21 cellular contexts compared by ENCODE assay signal in the genomic region with DNA sequence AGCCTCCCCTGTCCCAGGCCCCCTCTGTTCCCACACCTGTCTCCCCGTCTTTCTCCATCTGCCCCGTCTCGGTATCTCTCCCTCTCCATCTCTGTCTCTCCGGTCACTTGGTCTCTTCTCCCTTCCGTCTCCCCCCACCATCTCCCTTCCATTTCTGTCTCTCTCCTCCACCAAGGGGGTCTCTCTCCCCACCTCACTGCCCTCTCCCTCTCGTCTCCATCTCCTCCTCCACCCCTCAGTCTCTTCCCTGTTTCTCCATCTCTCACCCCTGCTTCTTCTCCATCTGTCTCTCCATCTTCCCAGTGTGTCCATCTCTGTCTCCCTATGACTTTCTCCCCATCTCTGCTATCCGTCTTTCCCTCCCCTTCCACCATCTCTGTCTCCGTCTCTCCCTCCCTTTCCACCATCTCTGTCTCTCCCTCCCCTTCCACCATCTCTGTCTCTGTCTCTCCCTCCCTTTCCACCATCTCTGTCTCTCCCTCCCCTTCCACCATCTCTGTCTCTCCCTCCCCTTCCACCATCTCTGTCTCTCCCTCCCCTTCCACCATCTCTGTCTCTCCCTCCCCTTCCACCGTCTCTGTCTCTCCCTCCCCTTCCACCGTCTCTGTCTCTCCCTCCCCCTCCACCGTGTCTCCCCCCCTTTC. TPM values are rescaled to one million over a fixed set of nuclear protein-coding genes. Genes with fewer than 3 reads are reported as not detected.
DNase-seq lines count a peak whose midpoint lies in the region; ATAC-seq, FAIRE-seq and TF ChIP-seq lines count a peak whose summit lies in the region.
"Had no signal": no experiment of that assay in that cellular context is flagged by ENCODE, and none has a peak within 500 bp of the region (broad histone marks: within the 10 kb centered on the region; RNA-seq: fewer than 3 reads in every experiment).

No MANE protein-coding gene starts in this region.

- FAIRE-seq in H1 (lab: Jason Lieb, UNC): no peak

- intact Hi-C loops in CD4-positive, alpha-beta T cell (cut with DNase I, micrococcal nuclease): no loop called here
- intact Hi-C loops in Right ventricle myocardium superior (cut with DNase I): no loop called here

- H3K27ac Mint-ChIP-seq in CD4-positive, alpha-beta T cell: no peak overlapping the region
- H3K27ac Mint-ChIP-seq in GM23338: no peak overlapping the region
- H3K27ac Mint-ChIP-seq in naive thymus-derived CD8-positive, alpha-beta T cell: peak overlapping the region in 5 of 10 donors; percentile 2 to 92 (median 55)
- H3K27ac Mint-ChIP-seq: IgD-negative memory B cell had no signal

- no peaks in the 10 kb centered on the region for H3K36me3 ChIP-seq in GM23338 (ENCODE audit: insufficient read depth)
- H3K36me3 ChIP-seq in H1 (ENCODE audit: control insufficient read depth in 2 of 4, insufficient read depth in 4 of 4, low read length in 3 of 4): no peaks in the 10 kb centered on the region
- H3K36me3 ChIP-seq: BLaER1 treated with 17β-estradiol and CSF1 and Interleukin-3, amounts not matched to agents 10 nM and 100 nM; HAP-1 had no signal

- H3K79me2 ChIP-seq in GM23338 (replicated peaks; ENCODE audit: insufficient read depth): no peaks in the 10 kb centered on the region
- H3K79me2 ChIP-seq in H1 (ENCODE audit: control insufficient read depth in 1 of 2, insufficient read depth in 2 of 2, low read length in 2 of 2): no peaks in the 10 kb centered on the region

- no peak overlapping the region for H3K14ac ChIP-seq in H1 (ENCODE audit: insufficient read length)

- peaks cover 44% of the 10 kb centered on the region for H3K27me3 ChIP-seq in CD4-positive, alpha-beta T cell (ENCODE audit: control insufficient read depth, insufficient read depth, low read length)
- peaks cover 100% of the 10 kb centered on the region for H3K27me3 ChIP-seq in GM23338 (ENCODE audit: insufficient read depth)
- H3K27me3 ChIP-seq in H1 (replicated peaks in 1 of 4; ENCODE audit: control insufficient read depth in 3 of 4, extremely low read depth in 1 of 4, insufficient read depth in 3 of 4, low read length in 3 of 4): peaks cover 57 to 97% (median 94%) of the 10 kb centered on the region in 4 experiments

- H3K4me2 ChIP-seq in GM23338 (peak overlapping the region; percentile 73; the same call in 1 of the 2 replicates), H1 (ENCODE audit: insufficient read depth in 1 of 2, low read depth in 2 of 2, low read length in 2 of 2) (peak overlapping the region; percentile 54 to 87; a peak in 1 of 4 replicates)

- no peak for TF ChIP-seq EP300 in H1 (IDR thresholded peaks at IDR 0.05; ENCODE audit: borderline replicate concordance in 1 of 2, low read depth in 2 of 2, low read length in 2 of 2)

- CTCF ChIA-PET in CD4-positive, alpha-beta T cell (lab: Charles Lee): no interaction called here
- CTCF ChIA-PET in H1 (lab: Charles Lee; ENCODE audit: partially characterized antibody): no interaction called here

- no peak overlapping the region for H2BK15ac ChIP-seq in H1 (ENCODE audit: low read length)

- H3K9me3 Mint-ChIP-seq in CD4-positive, alpha-beta T cell: no peaks in the 10 kb centered on the region
- 0 out of 3 replicates have a peak, but pooled peaks cover 3% of the 10 kb centered on the region for H3K9me3 Mint-ChIP-seq in GM23338
- H3K9me3 Mint-ChIP-seq in naive thymus-derived CD8-positive, alpha-beta T cell: no peaks in the 10 kb centered on the region
- H3K9me3 Mint-ChIP-seq: IgD-negative memory B cell had no signal

- H3K9ac ChIP-seq in H1 (replicated peaks in 1 of 4; ENCODE audit: extremely low read depth in 1 of 4, low read depth in 3 of 4, low read length in 3 of 4): no peak overlapping the region

- TF ChIP-seq POLR2A in H1 (IDR thresholded peaks at IDR 0.05; ENCODE audit: control extremely low read depth in 1 of 2, low read depth in 2 of 2, low read length in 2 of 2): no peak

- 0 out of 2 replicates have a peak overlapping the region, but pooled peaks have one; percentile 53 for H2AK5ac ChIP-seq in H1 (ENCODE audit: low read depth, low read length)

- no peak for DNase-seq in CD4-positive, alpha-beta T cell
- DNase-seq in GM23338 (ENCODE audit: low spot score) (no peak), H1 (ENCODE audit: low read depth in 1 of 2, low spot score in 2 of 2) (no peak), NCI-H128 (lab: John Stamatoyannopoulos, UW; ENCODE audit: unreplicated experiment) (no peak), Right ventricle myocardium superior (no peak)
- no peak for DNase-seq in naive thymus-derived CD8-positive, alpha-beta T cell
- DNase-seq: DMS79 treated with DMSO at 0.1 percent for 48 hours, MM.1S, NCI-H1092 treated with DMSO at 0.1 percent for 48 hours, NCI-H510A, NCI-H82, SHP77 treated with DMSO at 0.1 percent for 48 hours had no signal

- no peaks in the 10 kb centered on the region for H3K36me3 Mint-ChIP-seq in CD4-positive, alpha-beta T cell (ENCODE audit: low read depth)
- no peaks in the 10 kb centered on the region; the same call in 2 of the 3 replicates for H3K36me3 Mint-ChIP-seq in GM23338 (ENCODE audit: low read depth)
- H3K36me3 Mint-ChIP-seq in naive thymus-derived CD8-positive, alpha-beta T cell: no peaks in the 10 kb centered on the region
- H3K36me3 Mint-ChIP-seq: IgD-negative memory B cell had no signal

- H3K23ac ChIP-seq in H1 (ENCODE audit: insufficient read length): no peak overlapping the region

- no peak overlapping the region for H4K91ac ChIP-seq in H1 (replicated peaks; ENCODE audit: insufficient read length, low read length)

- H3K9me3 ChIP-seq in CD4-positive, alpha-beta T cell (ENCODE audit: control insufficient read depth, low read length): no peaks in the 10 kb centered on the region
- no peaks in the 10 kb centered on the region for H3K9me3 ChIP-seq in H1 (ENCODE audit: insufficient read depth in 2 of 2, low read depth in 1 of 2, low read length in 1 of 2)
- H3K9me3 ChIP-seq: BLaER1 treated with 17β-estradiol and CSF1 and Interleukin-3, amounts not matched to agents 10 nM and 100 nM; HAP-1 had no signal

- H3K4ac ChIP-seq in H1 (replicated peaks; ENCODE audit: insufficient read length, low read depth, low read length): no peak overlapping the region

- H3K23me2 ChIP-seq in H1 (ENCODE audit: low read depth, low read length): peaks cover 20% of the 10 kb centered on the region

- peaks cover 37% of the 10 kb centered on the region for H3K4me1 Mint-ChIP-seq in CD4-positive, alpha-beta T cell (ENCODE audit: low read depth)
- H3K4me1 Mint-ChIP-seq in GM23338: peaks cover 9% of the 10 kb centered on the region
- peaks cover 30 to 49% (median 38%) of the 10 kb centered on the region in 4 donors for H3K4me1 Mint-ChIP-seq in naive thymus-derived CD8-positive, alpha-beta T cell

- no peak overlapping the region for H2BK5ac ChIP-seq in H1 (ENCODE audit: low read depth, low read length)

- H3K4me1 ChIP-seq in GM23338 (ENCODE audit: insufficient read depth): peaks cover 5% of the 10 kb centered on the region; the same call in 1 of the 2 replicates
- peaks cover 0 to 23% (median 5%) of the 10 kb centered on the region in 4 experiments; a peak in 5 of 7 replicates for H3K4me1 ChIP-seq in H1 (replicated peaks in 1 of 4; ENCODE audit: control insufficient read depth in 3 of 4, insufficient read depth in 4 of 4, low read length in 3 of 4)
- H3K4me1 ChIP-seq: HAP-1 had no signal

- H2AFZ ChIP-seq in GM23338 (no peak overlapping the region), H1 (ENCODE audit: low read length) (no peak overlapping the region)

- H3K4me3 ChIP-seq in GM23338 (no peak overlapping the region), H1 (ENCODE audit: extremely low read depth in 1 of 4, insufficient read depth in 2 of 4, low read depth in 3 of 4, low read length in 4 of 4) (no peak overlapping the region)
- H3K4me3 ChIP-seq: HAP-1 had no signal

- 15% methylated on average over 7 of the region's 11 CpGs; no CpG with 5 or more reads in 1 of the 2 experiments for WGBS in H1 (ENCODE audit: extremely low coverage in 1 of 2, insufficient coverage in 1 of 2, insufficient read length in 1 of 2, insufficient replicate concordance in 2 of 2, low coverage in 1 of 2, low lambda C conversion rate in 2 of 2, missing lambda C conversion rate in 1 of 2), 2 experiments

- peak overlapping the region; percentile 35 for H3K4me3 Mint-ChIP-seq in CD4-positive, alpha-beta T cell
- H3K4me3 Mint-ChIP-seq in GM23338: peak overlapping the region; percentile 19; the same call in 2 of the 3 replicates
- peak overlapping the region in 9 of 10 donors; percentile 36 to 86 (median 60) for H3K4me3 Mint-ChIP-seq in naive thymus-derived CD8-positive, alpha-beta T cell

- no peaks in the 10 kb centered on the region; the same call in 1 of the 2 replicates for H4K20me1 ChIP-seq in GM23338 (replicated peaks; ENCODE audit: insufficient read depth)
- peaks cover 9 to 47% of the 10 kb centered on the region in 2 experiments for H4K20me1 ChIP-seq in H1 (replicated peaks in 1 of 2; ENCODE audit: control insufficient read depth in 1 of 2, insufficient read depth in 2 of 2, low read length in 2 of 2)

- 0 out of 2 replicates have a peak, but pooled peaks cover 3% of the 10 kb centered on the region for H3F3A ChIP-seq in GM23338 (replicated peaks; ENCODE audit: low read depth)

- no peak for TF ChIP-seq RAD21 in H1 (IDR thresholded peaks at IDR 0.05 in 1 of 2, conservative IDR thresholded peaks at IDR 0.05 in 1 of 2; ENCODE audit: low read depth in 2 of 2, low read length in 2 of 2)

- H4K5ac ChIP-seq in H1 (ENCODE audit: insufficient read length, low read depth, low read length): no peak overlapping the region

- no peak for TF ChIP-seq CTCF in CD4-positive, alpha-beta T cell (IDR thresholded peaks at IDR 0.05)
- TF ChIP-seq CTCF in GM23338 (conservative IDR thresholded peaks at IDR 0.05; ENCODE audit: low read depth in 2 of 2) (no peak), H1 (IDR thresholded peaks at IDR 0.05; ENCODE audit: control extremely low read depth in 1 of 3, insufficient read depth in 1 of 3, low read depth in 1 of 3, low read length in 3 of 3) (no peak)

- H3K27me3 Mint-ChIP-seq in CD4-positive, alpha-beta T cell: peaks cover 10% of the 10 kb centered on the region
- peaks cover 51% of the 10 kb centered on the region for H3K27me3 Mint-ChIP-seq in GM23338 (ENCODE audit: insufficient read depth, low read depth, poor library complexity)
- peaks cover 0 to 3% (median 0%) of the 10 kb centered on the region in 5 donors for H3K27me3 Mint-ChIP-seq in naive thymus-derived CD8-positive, alpha-beta T cell

- POLR2A ChIA-PET in CD4-positive, alpha-beta T cell (lab: Charles Lee): no interaction called here
- POLR2A ChIA-PET in H1 (lab: Charles Lee; ENCODE audit: partially characterized antibody): no interaction called here
- POLR2A ChIA-PET in naive thymus-derived CD8-positive, alpha-beta T cell (lab: Charles Lee): no interaction called here

- H3K56ac ChIP-seq in H1 (replicated peaks; ENCODE audit: insufficient read length, low read depth, low read length): no peak overlapping the region

- peaks cover 2% of the 10 kb centered on the region for H3K79me1 ChIP-seq in H1 (ENCODE audit: low read depth, low read length)

- no peak overlapping the region for H4K8ac ChIP-seq in H1 (ENCODE audit: extremely low read depth, insufficient read depth, low read length)

- ATAC-seq in CD4-positive, alpha-beta T cell (ENCODE audit: poor library complexity): no peak
- ATAC-seq in GM23338 (no peak), GM19467 (IDR thresholded peaks at IDR 0.05; ENCODE audit: unreplicated experiment) (no peak), HG03521 (IDR thresholded peaks at IDR 0.05; ENCODE audit: unreplicated experiment) (no peak), Right ventricle myocardium superior (ENCODE audit: poor library complexity) (no peak)
- ATAC-seq in naive thymus-derived CD8-positive, alpha-beta T cell: no peak
- ATAC-seq: SK-N-SH treated with all-trans-retinoic acid at 6 μM for 48 hours had no signal

- no peak overlapping the region for H2BK12ac ChIP-seq in H1 (ENCODE audit: low read depth, low read length)

- H3K18ac ChIP-seq in H1 (ENCODE audit: extremely low read depth, low read length): no peak overlapping the region

- H2BK120ac ChIP-seq in H1 (replicated peaks; ENCODE audit: low read depth, low read length): no peak overlapping the region

- H3K9me2 ChIP-seq in GM23338 (ENCODE audit: insufficient read depth): no peaks in the 10 kb centered on the region

- H3K27ac ChIP-seq in CD4-positive, alpha-beta T cell (ENCODE audit: low read depth, low read length): no peak overlapping the region
- no peak overlapping the region for H3K27ac ChIP-seq in GM23338 (ENCODE audit: low read depth)
- no peak overlapping the region for H3K27ac ChIP-seq in H1 (ENCODE audit: low read depth, low read length)
- H3K27ac ChIP-seq: BLaER1 treated with 17β-estradiol and CSF1 and Interleukin-3, amounts not matched to agents 10 nM and 100 nM had no signal

- peak overlapping the region; percentile 9; the same call in 1 of the 2 replicates for H2BK20ac ChIP-seq in H1 (ENCODE audit: low read length)

RNA-seq across cellular contexts. Expression of gene ERFL, which starts 13.9 kb away (rescaled TPM):
- 1 to 10 TPM; 7.7 to 8.9 TPM for total RNA-seq in CD4-positive, alpha-beta T cell
- total RNA-seq in GM23338 (2014; rRNA removed; shearing (Covaris generic)): 0.69 TPM in 1 of 2 replicates, not detected in the other
- polyA plus RNA-seq in GM23338 (2016; fragmentation: Nextera tagmentation; extraction: Ambion mirVana): 0.14 TPM in 1 of 2 replicates, not detected in the other
- not detected in 2 replicates for total RNA-seq in H1 (2021; fragmentation: NEBNext Ultra II Directional; extraction: Animal tissue kit (Norgen Biotek cat#: 25700))
- polyA plus RNA-seq in H1 (2011; rRNA removed): 0.08 and 0.12 TPM in 2 replicates
- polyA plus RNA-seq in H1 (2011; cell fraction: cytosol; rRNA removed): 0.03 TPM
- 0.33 TPM for polyA plus RNA-seq in H1 (2011; cell fraction: nucleus; rRNA removed)
- polyA plus RNA-seq in H1 (2012, experiment 1 of 2): 0.08 to 0.16 TPM (median 0.10 TPM) in 3 of 4 replicates, not detected in the other
- polyA plus RNA-seq in H1 (2012, experiment 2 of 2): not detected
- 0.02 TPM for polyA plus RNA-seq in H1 (2013, experiment 1 of 2)
- polyA plus RNA-seq in H1 (2013, experiment 2 of 2): 0.06 TPM
- polyA minus RNA-seq in H1 (2011; rRNA and poly(A)+ RNA removed): not detected in 2 replicates
- polyA minus RNA-seq in H1 (2011; cell fraction: cytosol; rRNA and poly(A)+ RNA removed): not detected
- polyA minus RNA-seq in H1 (2011; cell fraction: nucleus; rRNA and poly(A)+ RNA removed): not detected
- 1 to 10 TPM; 7.5 to 8.1 TPM for total RNA-seq in naive thymus-derived CD8-positive, alpha-beta T cell
- polyA plus RNA-seq in naive thymus-derived CD8-positive, alpha-beta T cell: not detected
- not detected for total RNA-seq in Right ventricle myocardium superior
- total RNA-seq: G401, LHCN-M2, RPMI7951 had no signal
- polyA plus RNA-seq: IgD-negative memory B cell had no signal

RNA-seq across cellular contexts. Expression of gene ARHGEF1, which starts 31.3 kb away (rescaled TPM):
- total RNA-seq in CD4-positive, alpha-beta T cell: 1,000 to 10,000 TPM; 1,019 to 1,047 TPM
- 36.8 and 44.7 TPM in 2 replicates for total RNA-seq in GM23338 (2014; rRNA removed; shearing (Covaris generic))
- polyA plus RNA-seq in GM23338 (2016; fragmentation: Nextera tagmentation; extraction: Ambion mirVana) (41.3 and 50.8 TPM in 2 replicates), H1 (2011; rRNA removed) (23.0 and 41.1 TPM in 2 replicates)
- total RNA-seq in H1 (2021; fragmentation: NEBNext Ultra II Directional; extraction: Animal tissue kit (Norgen Biotek cat#: 25700)): 49.0 and 54.6 TPM in 2 replicates
- 35.9 TPM for polyA plus RNA-seq in H1 (2011; cell fraction: cytosol; rRNA removed)
- polyA plus RNA-seq in H1 (2011; cell fraction: nucleus; rRNA removed): 95.3 TPM
- 38.4 to 51.0 TPM (median 48.8 TPM) in 4 replicates for polyA plus RNA-seq in H1 (2012, experiment 1 of 2)
- 35.5 TPM for polyA plus RNA-seq in H1 (2012, experiment 2 of 2)
- polyA plus RNA-seq in H1 (2013, experiment 1 of 2): 49.6 TPM
- 44.9 TPM for polyA plus RNA-seq in H1 (2013, experiment 2 of 2)
- polyA minus RNA-seq in H1 (2011; rRNA and poly(A)+ RNA removed): 9.4 and 11.0 TPM in 2 replicates
- 25.5 TPM for polyA minus RNA-seq in H1 (2011; cell fraction: cytosol; rRNA and poly(A)+ RNA removed)
- 34.6 TPM for polyA minus RNA-seq in H1 (2011; cell fraction: nucleus; rRNA and poly(A)+ RNA removed)
- 1,000 to 10,000 TPM; 1,211 to 1,239 TPM for total RNA-seq in naive thymus-derived CD8-positive, alpha-beta T cell
- polyA plus RNA-seq in naive thymus-derived CD8-positive, alpha-beta T cell: 100 to 1,000 TPM; 161 to 346 (median 211) TPM
- 30.1 TPM for total RNA-seq in Right ventricle myocardium superior

RNA-seq across cellular contexts. Expression of gene CD79A, which starts 37.2 kb away (rescaled TPM):
- total RNA-seq in CD4-positive, alpha-beta T cell: 1 to 10 TPM; 3.7 to 3.8 TPM
- not detected in 2 replicates for total RNA-seq in GM23338 (2014; rRNA removed; shearing (Covaris generic))
- polyA plus RNA-seq in GM23338 (2016; fragmentation: Nextera tagmentation; extraction: Ambion mirVana) (0.27 and 0.47 TPM in 2 replicates), H1 (2011; rRNA removed) (0.77 and 0.83 TPM in 2 replicates)
- total RNA-seq in H1 (2021; fragmentation: NEBNext Ultra II Directional; extraction: Animal tissue kit (Norgen Biotek cat#: 25700)): 0.54 TPM in 1 of 2 replicates, not detected in the other
- polyA plus RNA-seq in H1 (2011; cell fraction: cytosol; rRNA removed): 0.49 TPM
- polyA plus RNA-seq in H1 (2011; cell fraction: nucleus; rRNA removed): 0.91 TPM
- polyA plus RNA-seq in H1 (2012, experiment 1 of 2): 0.28 to 1.0 TPM (median 0.52 TPM) in 3 of 4 replicates, not detected in the other
- 0.55 TPM for polyA plus RNA-seq in H1 (2012, experiment 2 of 2)
- 0.59 TPM for polyA plus RNA-seq in H1 (2013, experiment 1 of 2)
- 0.68 TPM for polyA plus RNA-seq in H1 (2013, experiment 2 of 2)
- polyA minus RNA-seq in H1 (2011; rRNA and poly(A)+ RNA removed): not detected in 2 replicates
- not detected for polyA minus RNA-seq in H1 (2011; cell fraction: cytosol; rRNA and poly(A)+ RNA removed)
- polyA minus RNA-seq in H1 (2011; cell fraction: nucleus; rRNA and poly(A)+ RNA removed): not detected
- total RNA-seq in naive thymus-derived CD8-positive, alpha-beta T cell: 10 to 100 TPM; 48.6 to 51.0 TPM
- polyA plus RNA-seq in naive thymus-derived CD8-positive, alpha-beta T cell: 10 to 100 TPM; 54.9 to 88.2 (median 85.1) TPM
- not detected for total RNA-seq in Right ventricle myocardium superior
- total RNA-seq: RPMI7951 had no signal

RNA-seq across cellular contexts. Expression of gene RABAC1, which starts 44.8 kb away (rescaled TPM):
- total RNA-seq in CD4-positive, alpha-beta T cell: 100 to 1,000 TPM in 1 of 2 experiments, 10 to 100 TPM in 1; 96.0 to 102 TPM
- total RNA-seq in GM23338 (2014; rRNA removed; shearing (Covaris generic)): 113 and 151 TPM in 2 replicates
- 206 and 215 TPM in 2 replicates for polyA plus RNA-seq in GM23338 (2016; fragmentation: Nextera tagmentation; extraction: Ambion mirVana)
- 123 and 124 TPM in 2 replicates for total RNA-seq in H1 (2021; fragmentation: NEBNext Ultra II Directional; extraction: Animal tissue kit (Norgen Biotek cat#: 25700))
- 439 and 585 TPM in 2 replicates for polyA plus RNA-seq in H1 (2011; rRNA removed)
- 282 TPM for polyA plus RNA-seq in H1 (2011; cell fraction: cytosol; rRNA removed)
- 227 TPM for polyA plus RNA-seq in H1 (2011; cell fraction: nucleus; rRNA removed)
- 99.4 to 181 TPM (median 175 TPM) in 4 replicates for polyA plus RNA-seq in H1 (2012, experiment 1 of 2)
- polyA plus RNA-seq in H1 (2012, experiment 2 of 2): 315 TPM
- polyA plus RNA-seq in H1 (2013, experiment 1 of 2): 173 TPM
- 186 TPM for polyA plus RNA-seq in H1 (2013, experiment 2 of 2)
- polyA minus RNA-seq in H1 (2011; rRNA and poly(A)+ RNA removed): 46.7 and 56.4 TPM in 2 replicates
- polyA minus RNA-seq in H1 (2011; cell fraction: cytosol; rRNA and poly(A)+ RNA removed): 53.9 TPM
- 41.0 TPM for polyA minus RNA-seq in H1 (2011; cell fraction: nucleus; rRNA and poly(A)+ RNA removed)
- 10 to 100 TPM; 87.6 to 90.3 TPM for total RNA-seq in naive thymus-derived CD8-positive, alpha-beta T cell
- polyA plus RNA-seq in naive thymus-derived CD8-positive, alpha-beta T cell: 100 to 1,000 TPM; 201 to 288 (median 231) TPM
- 62.1 TPM for total RNA-seq in Right ventricle myocardium superior

RNA-seq across cellular contexts. Expression of gene RPS19, which starts 54.3 kb away (rescaled TPM):
- 1,000 to 10,000 TPM; 3,668 to 3,697 TPM for total RNA-seq in CD4-positive, alpha-beta T cell
- 631 and 1,798 TPM in 2 replicates for total RNA-seq in GM23338 (2014; rRNA removed; shearing (Covaris generic))
- polyA plus RNA-seq in GM23338 (2016; fragmentation: Nextera tagmentation; extraction: Ambion mirVana): 4,053 and 4,073 TPM in 2 replicates
- 2,817 and 2,831 TPM in 2 replicates for total RNA-seq in H1 (2021; fragmentation: NEBNext Ultra II Directional; extraction: Animal tissue kit (Norgen Biotek cat#: 25700))
- 5,751 and 9,112 TPM in 2 replicates for polyA plus RNA-seq in H1 (2011; rRNA removed)
- polyA plus RNA-seq in H1 (2011; cell fraction: cytosol; rRNA removed): 5,170 TPM
- 1,732 TPM for polyA plus RNA-seq in H1 (2011; cell fraction: nucleus; rRNA removed)
- polyA plus RNA-seq in H1 (2012, experiment 1 of 2): 3,684 to 5,048 TPM (median 4,659 TPM) in 4 replicates
- 6,526 TPM for polyA plus RNA-seq in H1 (2012, experiment 2 of 2)
- polyA plus RNA-seq in H1 (2013, experiment 1 of 2): 3,247 TPM
- 3,131 TPM for polyA plus RNA-seq in H1 (2013, experiment 2 of 2)
- 334 and 573 TPM in 2 replicates for polyA minus RNA-seq in H1 (2011; rRNA and poly(A)+ RNA removed)
- polyA minus RNA-seq in H1 (2011; cell fraction: cytosol; rRNA and poly(A)+ RNA removed): 1,472 TPM
- polyA minus RNA-seq in H1 (2011; cell fraction: nucleus; rRNA and poly(A)+ RNA removed): 675 TPM
- 1,000 to 10,000 TPM; 3,479 to 3,513 TPM for total RNA-seq in naive thymus-derived CD8-positive, alpha-beta T cell
- 1,000 to 10,000 TPM; 6,905 to 8,825 (median 8,505) TPM for polyA plus RNA-seq in naive thymus-derived CD8-positive, alpha-beta T cell
- total RNA-seq in Right ventricle myocardium superior: 586 TPM

Comparison
In these comparisons a context has a peak if more than half of its experiments do, and no peak if none do; other contexts are left out.
1. RNA of gene ARHGEF1, which starts 31.3 kb away (total RNA-seq): 1,211 to 1,239 TPM in naive thymus-derived CD8-positive, alpha-beta T cell and 1,019 to 1,047 TPM in CD4-positive, alpha-beta T cell; 49.0 to 54.6 TPM in H1, 36.8 to 44.7 TPM in GM23338 and 30.1 TPM in Right ventricle myocardium superior (single experiment); every median in the first group is over 10 times any median in the second.
2. RNA of gene CD79A, which starts 37.2 kb away (total RNA-seq): 48.6 to 51.0 TPM in naive thymus-derived CD8-positive, alpha-beta T cell; 3.7 to 3.8 TPM in CD4-positive, alpha-beta T cell, 0.54 TPM in H1, not detected in Right ventricle myocardium superior (single experiment) and not detected in GM23338; every median in the first group is over 10 times any median in the second.
3. Peak in every context shown above with its lines, with median percentiles within 50 percentile points of each other: H3K4me3 Mint-ChIP-seq.